ENCODE assay signal across 8 cellular contexts in genomic region chr2:160224060-160224459, GRCh38. TPM values are rescaled to one million over a fixed set of nuclear protein-coding genes. Genes with fewer than 3 reads are reported as not detected.
DNase-seq lines count a peak whose midpoint lies in the region; ATAC-seq and TF ChIP-seq lines count a peak whose summit lies in the region.

No MANE protein-coding gene starts in this region.

- no peak overlapping the region for H2BK12ac ChIP-seq in neuronal stem cell (ENCODE audit: low read length)

- H2AK5ac ChIP-seq in neuronal stem cell (ENCODE audit: low read depth, low read length), result no peak overlapping the region

- ATAC-seq in GM21717 (IDR thresholded peaks at IDR 0.05; ENCODE audit: unreplicated experiment) (peak; percentile 96), left colon (no peak)

- no peak overlapping the region for H3K14ac ChIP-seq in neuronal stem cell (ENCODE audit: low read length)

- no peak overlapping the region for H3K4ac ChIP-seq in neuronal stem cell (ENCODE audit: low read length)

- H3K79me1 ChIP-seq in neuronal stem cell (ENCODE audit: low read depth, low read length), result no peaks in the 10 kb centered on the region

- no peaks in the 10 kb centered on the region for H3K36me3 ChIP-seq in adipocyte (ENCODE audit: control insufficient read depth, insufficient read depth, low read length, severe bottlenecking)
- H3K36me3 ChIP-seq in neuronal stem cell (replicated peaks in 1 of 2; ENCODE audit: control insufficient read depth in 2 of 2, insufficient read depth in 2 of 2, low read length in 2 of 2), result no peaks in the 10 kb centered on the region

- H4K8ac ChIP-seq in neuronal stem cell (ENCODE audit: low read depth, low read length), result no peak overlapping the region

- WGBS in neuronal stem cell (ENCODE audit: extremely low coverage in 2 of 2, insufficient read length in 2 of 2, insufficient replicate concordance in 1 of 2), 2 donors, result no CpG with 5 or more reads among the region's 3 CpGs

- H3K9me3 ChIP-seq in adipocyte (ENCODE audit: control insufficient read depth, low read length) (no peaks in the 10 kb centered on the region), neuronal stem cell (replicated peaks in 1 of 2; ENCODE audit: control insufficient read depth in 2 of 2, insufficient read depth in 1 of 2, low read depth in 1 of 2, low read length in 2 of 2) (no peaks in the 10 kb centered on the region)

- intact Hi-C loops in left colon (cut with DNase I, micrococcal nuclease), result no loop called here

- peak overlapping the region; percentile 57 for H3K9ac ChIP-seq in adipocyte (ENCODE audit: low read length)
- H3K9ac ChIP-seq in neuronal stem cell (ENCODE audit: low read depth, low read length, poor library complexity), result no peak overlapping the region

- no peak overlapping the region for H2BK15ac ChIP-seq in neuronal stem cell (ENCODE audit: low read length)

- peak overlapping the region; percentile 23 for H2AFZ ChIP-seq in neuronal stem cell (ENCODE audit: low read length)

- in situ Hi-C loops in GM13977 (cut with MboI; ENCODE audit: low pct_unique_long_range_greater_than_20kb, low sequenced_read_pairs, unreplicated experiment), result no loop called here

- no peak overlapping the region for H3K27ac ChIP-seq in neuronal stem cell (replicated peaks; ENCODE audit: low read length)

- H3K18ac ChIP-seq in neuronal stem cell (ENCODE audit: low read length), result no peak overlapping the region

- H3K27me3 ChIP-seq in adipocyte (replicated peaks; ENCODE audit: control insufficient read depth, insufficient read depth, low read length) (no peaks in the 10 kb centered on the region), neuronal stem cell (ENCODE audit: control insufficient read depth in 3 of 3, insufficient read depth in 3 of 3, low read depth in 1 of 3, low read length in 3 of 3) (no peaks in the 10 kb centered on the region)

- TF ChIP-seq CTCF in GM13977 (IDR thresholded peaks at IDR 0.05; ENCODE audit: extremely low read depth, insufficient read depth, missing control alignments), result no peak

- H2BK5ac ChIP-seq in neuronal stem cell (ENCODE audit: low read length), result no peak overlapping the region

- no peak overlapping the region for H3K23ac ChIP-seq in neuronal stem cell (ENCODE audit: low read depth, low read length, poor library complexity)

- DNase-seq in GM13977 (ENCODE audit: low spot score), result peak; percentile 80
- DNase-seq in HT1080 (ENCODE audit: low read depth), result peak; percentile 96
- peak; percentile 96 for DNase-seq in adipocyte (ENCODE audit: low read depth)
- DNase-seq in neuronal stem cell (ENCODE audit: low spot score), result no peak
- DNase-seq in NCI-H2107 treated with DMSO at 0.1 percent for 48 hours (lab: John Stamatoyannopoulos, UW; ENCODE audit: unreplicated experiment), result no peak
- no peak for DNase-seq in NCI-H748 treated with DMSO at 0.1 percent for 48 hours (lab: John Stamatoyannopoulos, UW)
- DNase-seq in left colon, result no peak

- peaks cover 79% of the 10 kb centered on the region for H3K4me1 ChIP-seq in adipocyte (ENCODE audit: control insufficient read depth, insufficient read depth, low read length)
- H3K4me1 ChIP-seq in neuronal stem cell (ENCODE audit: control insufficient read depth in 2 of 2, insufficient read depth in 1 of 2, low read depth in 1 of 2, low read length in 2 of 2), result peaks cover 4 to 7% of the 10 kb centered on the region in 2 donors

- H2BK120ac ChIP-seq in neuronal stem cell (ENCODE audit: low read depth, low read length), result no peak overlapping the region

- H4K91ac ChIP-seq in neuronal stem cell (ENCODE audit: low read depth, low read length, poor library complexity), result no peak overlapping the region

- H3K4me3 ChIP-seq in adipocyte (ENCODE audit: low read length), result peak overlapping the region; percentile 16
- H3K4me3 ChIP-seq in neuronal stem cell (ENCODE audit: low read length in 2 of 2), result no peak overlapping the region

- no peak overlapping the region for H3K4me2 ChIP-seq in neuronal stem cell (ENCODE audit: insufficient read depth, low read length, poor library complexity, severe bottlenecking)

RNA-seq across cellular contexts. Expression of gene ITGB6, which starts 24.0 kb away (rescaled TPM):
- 0.05 and 0.33 TPM in 2 replicates for total RNA-seq in HT1080 (2014; rRNA removed; shearing (Covaris generic))
- 0.16 and 0.24 TPM in 2 replicates for polyA plus RNA-seq in HT1080 (2015; cell fraction: cytosol; rRNA removed)
- polyA plus RNA-seq in HT1080 (2015; cell fraction: nucleus; rRNA removed), result 0.30 and 0.42 TPM in 2 replicates
- polyA plus RNA-seq in neuronal stem cell (2013, experiment 1 of 2), result not detected
- polyA plus RNA-seq in neuronal stem cell (2013, experiment 2 of 2), result not detected
- 10 to 100 TPM; 19.7 to 28.0 TPM for total RNA-seq in left colon

Comparison
In these comparisons a context has a peak if more than half of its experiments do, and no peak if none do; other contexts are left out.
1. DNase-seq: peak in GM13977 (single experiment), HT1080 (single experiment) and adipocyte (single experiment); none in neuronal stem cell (single experiment), NCI-H2107 treated with DMSO at 0.1 percent for 48 hours (single experiment), NCI-H748 treated with DMSO at 0.1 percent for 48 hours (single experiment) and left colon (0 of 2).
2. RNA of gene ITGB6, which starts 24.0 kb away (total RNA-seq): 19.7 to 28.0 TPM in left colon; 0.05 to 0.33 TPM in HT1080; every median in the first group is over 10 times any median in the second.